Comparison of ENCODE assay signal across 8 cellular contexts in the genomic region with DNA sequence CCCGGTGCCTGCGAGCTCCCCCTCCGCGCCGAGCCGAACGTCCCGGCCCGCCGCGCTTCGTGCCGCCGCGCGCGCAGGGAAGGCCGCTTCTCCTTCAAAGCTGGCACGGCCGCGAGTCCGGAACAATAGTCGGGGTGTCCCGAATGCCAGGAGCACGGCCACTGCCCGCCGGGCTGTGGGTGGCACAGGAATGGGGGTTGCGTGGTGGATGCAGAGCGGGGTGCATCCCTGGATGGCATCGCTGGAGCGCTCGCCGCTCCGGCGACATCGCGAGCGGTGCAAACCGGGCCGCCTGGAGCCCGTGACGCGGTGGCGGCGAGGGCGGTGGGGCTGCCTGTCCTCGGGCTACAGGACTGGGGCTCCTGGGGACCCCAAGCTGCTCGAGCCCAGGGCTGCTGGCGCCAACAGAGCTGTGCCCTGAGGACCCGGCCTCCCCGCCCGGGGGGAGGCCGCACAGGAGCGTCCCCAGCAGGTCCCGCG. TPM values are rescaled to one million over a fixed set of nuclear protein-coding genes. Genes with fewer than 3 reads are reported as not detected.
DNase-seq lines count a peak whose midpoint lies in the region; ATAC-seq and TF ChIP-seq lines count a peak whose summit lies in the region.

No MANE protein-coding gene starts in this region.

- H3K36me3 Mint-ChIP-seq in WTC11, result no peaks in the 10 kb centered on the region
- no peaks in the 10 kb centered on the region for H3K36me3 Mint-ChIP-seq in osteocyte (ENCODE audit: unreplicated experiment)

- H3K9me3 Mint-ChIP-seq in WTC11 (no peaks in the 10 kb centered on the region), osteocyte (ENCODE audit: unreplicated experiment) (no peaks in the 10 kb centered on the region)

- CTCF ChIA-PET in WTC11 (lab: Charles Lee), result interaction anchor here (0.6 to 2.6 kb wide), 8 partner anchors 9 to 551 kb away, joined by 3 to 18 read pairs (median 3); no protein-coding TSS in a partner anchor

- H3K4me3 Mint-ChIP-seq in WTC11 (peak overlapping the region; percentile 92), osteocyte (ENCODE audit: unreplicated experiment) (peak overlapping the region; percentile 90)

- ATAC-seq in HG02852 (IDR thresholded peaks at IDR 0.05; ENCODE audit: unreplicated experiment) (peak; percentile 36), WTC11 (peak; percentile 0; the same call in 1 of the 2 replicates)

- H3K27ac Mint-ChIP-seq in WTC11, result no peak overlapping the region
- no peak overlapping the region for H3K27ac Mint-ChIP-seq in osteocyte (ENCODE audit: unreplicated experiment)

- DNase-seq in DMS 273 (lab: John Stamatoyannopoulos, UW; ENCODE audit: unreplicated experiment), result peak; percentile 81
- DNase-seq in DMS 273 treated with DMSO at 0.1 percent for 48 hours (lab: John Stamatoyannopoulos, UW), result no peak
- no peak for DNase-seq in WTC11 (ENCODE audit: low spot score)
- peak in 1 of 2 donors; percentile 75 for DNase-seq in foreskin fibroblast
- DNase-seq in osteocyte (ENCODE audit: extremely low spot score, unreplicated experiment), result peak; percentile 87
- DNase-seq in GM10266 (ENCODE audit: extremely low spot score), result no peak
- DNase-seq in AG08395 (ENCODE audit: low spot score), result no peak

- TF ChIP-seq CTCF in WTC11 (IDR thresholded peaks at IDR 0.05) (no peak), foreskin fibroblast (IDR thresholded peaks at IDR 0.05; ENCODE audit: low read depth, low read length) (no peak), osteocyte (IDR thresholded peaks at IDR 0.05) (peak; percentile 11), GM10266 (IDR thresholded peaks at IDR 0.05; ENCODE audit: control insufficient read depth, insufficient read depth, low read depth, missing control alignments) (no peak)

- POLR2A ChIA-PET in WTC11 (lab: Charles Lee), result interaction anchor here (1.2 kb wide), 1 partner anchor 29 kb away, joined by 3 read pairs; no protein-coding TSS in a partner anchor

- H3K27me3 Mint-ChIP-seq in WTC11 (ENCODE audit: low read depth) (peaks cover 64% of the 10 kb centered on the region), osteocyte (ENCODE audit: unreplicated experiment) (peaks cover 32% of the 10 kb centered on the region)

- H3K4me1 Mint-ChIP-seq in WTC11 (peaks cover 26% of the 10 kb centered on the region), osteocyte (ENCODE audit: unreplicated experiment) (peaks cover 36% of the 10 kb centered on the region)

- peak overlapping the region; percentile 82 to 86 for H3K4me3 ChIP-seq in foreskin fibroblast (ENCODE audit: low read depth in 1 of 2, low read length in 2 of 2)

TF ChIP-seq in WTC11, 78 proteins besides CTCF, POLR2A, EP300 and RAD21:
- TF ChIP-seq, protein P1, sequence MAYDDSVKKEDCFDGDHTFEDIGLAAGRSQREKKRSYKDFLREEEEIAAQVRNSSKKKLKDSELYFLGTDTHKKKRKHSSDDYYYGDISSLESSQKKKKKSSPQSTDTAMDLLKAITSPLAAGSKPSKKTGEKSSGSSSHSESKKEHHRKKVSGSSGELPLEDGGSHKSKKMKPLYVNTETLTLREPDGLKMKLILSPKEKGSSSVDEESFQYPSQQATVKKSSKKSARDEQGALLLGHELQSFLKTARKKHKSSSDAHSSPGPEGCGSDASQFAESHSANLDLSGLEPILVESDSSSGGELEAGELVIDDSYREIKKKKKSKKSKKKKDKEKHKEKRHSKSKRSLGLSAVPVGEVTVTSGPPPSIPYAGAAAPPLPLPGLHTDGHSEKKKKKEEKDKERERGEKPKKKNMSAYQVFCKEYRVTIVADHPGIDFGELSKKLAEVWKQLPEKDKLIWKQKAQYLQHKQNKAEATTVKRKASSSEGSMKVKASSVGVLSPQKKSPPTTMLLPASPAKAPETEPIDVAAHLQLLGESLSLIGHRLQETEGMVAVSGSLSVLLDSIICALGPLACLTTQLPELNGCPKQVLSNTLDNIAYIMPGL (CRISPR knock-in tag; IDR thresholded peaks at IDR 0.05), result 0 out of 2 replicates have a peak, but pooled peaks have one; percentile 23
- TF ChIP-seq ZNF232 (CRISPR knock-in tag; IDR thresholded peaks at IDR 0.05) (no peak), ZNF263 (CRISPR knock-in tag; IDR thresholded peaks at IDR 0.05; ENCODE audit: low read depth) (no peak)
TF ChIP-seq in WTC11: peak in this region for 1.

RNA-seq across cellular contexts. Expression of a gene that starts 1.1 kb away (rescaled TPM):
- total RNA-seq in WTC11 (2021) (14.9 to 22.1 TPM (median 16.6 TPM) in 3 replicates), osteocyte (11.6 and 12.8 TPM in 2 replicates)

Comparison
In these comparisons a context has a peak if more than half of its experiments do, and no peak if none do; other contexts are left out.
1. DNase-seq: peak in DMS 273 (single experiment) and osteocyte (single experiment); none in DMS 273 treated with DMSO at 0.1 percent for 48 hours (single experiment), WTC11 (single experiment), GM10266 (single experiment) and AG08395 (single experiment).